8 cellular contexts compared by ENCODE assay signal in genomic region chr19:1856698-1857603, GRCh38. TPM values are rescaled to one million over a fixed set of nuclear protein-coding genes. Genes with fewer than 3 reads are reported as not detected.
A peak's percentile ranks its signal among the peaks of the same experiment; 100 is the strongest.
DNase-seq lines count a peak whose midpoint lies in the region; ATAC-seq and TF ChIP-seq lines count a peak whose summit lies in the region.

No MANE protein-coding gene starts in this region.

- H3K79me2 ChIP-seq in OCI-LY1 (ENCODE audit: insufficient read depth, low read length), result peaks cover 6% of the 10 kb centered on the region

- H3K36me3 ChIP-seq in OCI-LY1 (ENCODE audit: insufficient read depth, low read length), result no peaks in the 10 kb centered on the region

- H3K4me1 ChIP-seq in OCI-LY1 (ENCODE audit: insufficient read depth, low read length, severe bottlenecking), result peaks cover 79% of the 10 kb centered on the region

- peak overlapping the region; percentile 81 for H3K4me3 Mint-ChIP-seq in glutamatergic neuron (ENCODE audit: unreplicated experiment)

- H3K27ac Mint-ChIP-seq in activated naive CD4-positive, alpha-beta T cell treated with anti-CD3 and anti-CD28 coated beads, Interleukin-2, amount 50 U/mL, for 72 hours, result peak overlapping the region in 1 of 2 donors; percentile 81
- H3K27ac Mint-ChIP-seq in glutamatergic neuron (ENCODE audit: unreplicated experiment), result peak overlapping the region; percentile 99

- no peak for TF ChIP-seq CTCF in OCI-LY1 (IDR thresholded peaks at IDR 0.05; ENCODE audit: low read length)
- no peak for TF ChIP-seq CTCF in glutamatergic neuron (IDR thresholded peaks at IDR 0.05; ENCODE audit: partially characterized antibody, unreplicated experiment)
- no peak for TF ChIP-seq CTCF in omental fat pad (IDR thresholded peaks at IDR 0.05)

- H3K9me2 ChIP-seq in OCI-LY1 (ENCODE audit: low read depth, low read length), result no peaks in the 10 kb centered on the region

- peak overlapping the region; percentile 90 for H3K4me2 ChIP-seq in OCI-LY1 (ENCODE audit: low read length)

- no peaks in the 10 kb centered on the region for H3K9me3 Mint-ChIP-seq in activated naive CD4-positive, alpha-beta T cell treated with anti-CD3 and anti-CD28 coated beads, Interleukin-2, amount 50 U/mL, for 72 hours
- H3K9me3 Mint-ChIP-seq in glutamatergic neuron (ENCODE audit: unreplicated experiment), result peaks cover 22% of the 10 kb centered on the region

- H3K4me1 Mint-ChIP-seq in glutamatergic neuron (ENCODE audit: low read depth, unreplicated experiment), result peaks cover 11% of the 10 kb centered on the region

- no peaks in the 10 kb centered on the region for H4K20me1 ChIP-seq in OCI-LY1 (ENCODE audit: insufficient read depth, low read length)

- H3K9me3 ChIP-seq in OCI-LY1 (ENCODE audit: low read length), result no peaks in the 10 kb centered on the region

- no peak for DNase-seq in activated CD4-positive, CD25-positive, alpha-beta regulatory T cell (lab: John Stamatoyannopoulos, UW)
- DNase-seq in activated naive CD4-positive, alpha-beta T cell treated with anti-CD3 and anti-CD28 coated beads, Interleukin-2, amount 50 U/mL, for 72 hours (ENCODE audit: low spot score in 2 of 2), result peak; percentile 56 to 89
- DNase-seq in glutamatergic neuron (peak; percentile 75), omental fat pad (ENCODE audit: low spot score) (peak; percentile 70)

- H3K27me3 Mint-ChIP-seq in glutamatergic neuron (ENCODE audit: unreplicated experiment), result peaks cover 18% of the 10 kb centered on the region

- no peaks in the 10 kb centered on the region for H3F3A ChIP-seq in OCI-LY1 (ENCODE audit: insufficient read depth, low read length)

- peaks cover 0 to 3% of the 10 kb centered on the region in 2 donors for H3K36me3 Mint-ChIP-seq in activated naive CD4-positive, alpha-beta T cell treated with anti-CD3 and anti-CD28 coated beads, Interleukin-2, amount 50 U/mL, for 72 hours
- H3K36me3 Mint-ChIP-seq in glutamatergic neuron (ENCODE audit: unreplicated experiment), result no peaks in the 10 kb centered on the region

- peak; percentile 11 to 23 for ATAC-seq in activated CD4-positive, CD25-positive, alpha-beta regulatory T cell treated with anti-CD3 and anti-CD28 coated beads, Interleukin-2, amount 50 U/mL, for 24 hours
- peak; percentile 11 to 70 for ATAC-seq in activated naive CD4-positive, alpha-beta T cell treated with anti-CD3 and anti-CD28 coated beads, Interleukin-2, amount 50 U/mL, for 72 hours
- peak; percentile 56 for ATAC-seq in omental fat pad (ENCODE audit: low FRiP score)
- ATAC-seq in GM21423 (IDR thresholded peaks at IDR 0.05; ENCODE audit: unreplicated experiment), result no peak
- ATAC-seq in HG03196 (IDR thresholded peaks at IDR 0.05; ENCODE audit: unreplicated experiment), result no peak

- H3K27ac ChIP-seq in OCI-LY1 (ENCODE audit: low read depth, low read length, poor library complexity, severe bottlenecking), result peak overlapping the region; percentile 79

- peak overlapping the region; percentile 61 for H3K4me3 ChIP-seq in OCI-LY1 (ENCODE audit: low read depth, low read length, poor library complexity, severe bottlenecking)

- peaks cover 6% of the 10 kb centered on the region; the same call in 1 of the 2 replicates for H3K27me3 ChIP-seq in OCI-LY1 (ENCODE audit: insufficient read depth, low read length)

- peak overlapping the region; percentile 72; the same call in 1 of the 2 replicates for H3K9ac ChIP-seq in OCI-LY1 (ENCODE audit: low read length)

- H2AFZ ChIP-seq in OCI-LY1 (ENCODE audit: low read length), result no peak overlapping the region

RNA-seq across cellular contexts. Expression of gene KLF16, which starts 6.4 kb away (rescaled TPM):
- total RNA-seq in activated naive CD4-positive, alpha-beta T cell treated with anti-CD3 and anti-CD28 coated beads, Interleukin-2, amount 50 U/mL, for 72 hours, result 10 to 100 TPM; 20.5 to 22.6 TPM
- total RNA-seq in glutamatergic neuron (ENCODE audit: unreplicated experiment) (30.6 TPM), omental fat pad (10 to 100 TPM in 1 of 4 donors, 1 to 10 TPM in 3; 4.0 to 19.5 (median 6.7) TPM)

RNA-seq across cellular contexts. Expression of gene REXO1, which starts 8.7 kb away (rescaled TPM):
- total RNA-seq in activated naive CD4-positive, alpha-beta T cell treated with anti-CD3 and anti-CD28 coated beads, Interleukin-2, amount 50 U/mL, for 72 hours, result 10 to 100 TPM; 35.5 to 44.5 TPM
- total RNA-seq in glutamatergic neuron (ENCODE audit: unreplicated experiment) (65.7 TPM), omental fat pad (10 to 100 TPM; 17.0 to 31.3 (median 19.6) TPM)

RNA-seq across cellular contexts. Expression of gene ABHD17A, which starts 28.3 kb away (rescaled TPM):
- 100 to 1,000 TPM; 109 to 110 TPM for total RNA-seq in activated naive CD4-positive, alpha-beta T cell treated with anti-CD3 and anti-CD28 coated beads, Interleukin-2, amount 50 U/mL, for 72 hours
- total RNA-seq in glutamatergic neuron (ENCODE audit: unreplicated experiment) (75.1 TPM), omental fat pad (100 to 1,000 TPM in 1 of 4 donors, 10 to 100 TPM in 3; 70.1 to 117 (median 87.8) TPM)

RNA-seq across cellular contexts. Expression of gene ATP8B3, which starts 44.9 kb away (rescaled TPM):
- total RNA-seq in activated naive CD4-positive, alpha-beta T cell treated with anti-CD3 and anti-CD28 coated beads, Interleukin-2, amount 50 U/mL, for 72 hours, result 10 to 100 TPM; 11.7 to 28.7 TPM
- 2.5 TPM for total RNA-seq in glutamatergic neuron (ENCODE audit: unreplicated experiment)
- total RNA-seq in omental fat pad, result 1 to 10 TPM in 3 of 4 donors, under 1 TPM in 1; 0.88 to 2.4 (median 1.9) TPM

RNA-seq across cellular contexts. Expression of gene ADAT3, which starts 48.2 kb away (rescaled TPM):
- 1 to 10 TPM; 8.5 to 10.0 TPM for total RNA-seq in activated naive CD4-positive, alpha-beta T cell treated with anti-CD3 and anti-CD28 coated beads, Interleukin-2, amount 50 U/mL, for 72 hours
- 10.9 TPM for total RNA-seq in glutamatergic neuron (ENCODE audit: unreplicated experiment)
- total RNA-seq in omental fat pad, result 1 to 10 TPM; 2.4 to 6.2 (median 3.9) TPM

Comparison
In these comparisons a context has a peak if more than half of its experiments do, and no peak if none do; other contexts are left out.
1. ATAC-seq: peak in activated CD4-positive, CD25-positive, alpha-beta regulatory T cell treated with anti-CD3 and anti-CD28 coated beads, Interleukin-2, amount 50 U/mL, for 24 hours (2 of 2), activated naive CD4-positive, alpha-beta T cell treated with anti-CD3 and anti-CD28 coated beads, Interleukin-2, amount 50 U/mL, for 72 hours (2 of 2) and omental fat pad (single experiment); none in GM21423 (single experiment) and HG03196 (single experiment).
2. DNase-seq: peak in activated naive CD4-positive, alpha-beta T cell treated with anti-CD3 and anti-CD28 coated beads, Interleukin-2, amount 50 U/mL, for 72 hours (2 of 2), glutamatergic neuron (single experiment) and omental fat pad (single experiment); none in activated CD4-positive, CD25-positive, alpha-beta regulatory T cell (0 of 4).